ENCODE assay signal across 1 cellular context in the genomic region with DNA sequence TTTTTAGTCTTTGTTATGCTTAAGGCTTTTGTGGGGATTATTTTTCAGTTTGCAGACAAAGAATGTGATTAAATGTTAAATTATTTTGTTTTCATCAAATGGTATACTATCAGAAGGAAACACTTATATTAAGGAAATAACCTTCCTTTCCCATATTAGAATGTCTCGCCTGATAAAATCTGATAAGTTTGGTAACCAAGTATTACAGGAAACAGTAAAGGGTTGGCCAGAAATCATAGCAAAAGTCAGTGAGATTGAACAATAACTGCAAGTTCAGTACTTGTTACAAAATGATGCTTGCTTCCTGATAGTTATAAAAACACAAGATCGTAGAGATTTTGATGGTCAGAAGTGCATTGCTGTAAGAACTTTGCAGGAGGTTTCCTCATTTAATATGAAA.
TF ChIP-seq lines count a peak whose summit lies in the region.

No MANE protein-coding gene starts in this region.

TF ChIP-seq in endothelial cell of umbilical vein, 7 proteins besides CTCF, POLR2A, EP300 and RAD21:
- TF ChIP-seq GATA2 (IDR thresholded peaks at IDR 0.05; ENCODE audit: insufficient read depth, insufficient read length, low read depth, low read length): peak; percentile 87
- no peak for TF ChIP-seq FOS (IDR thresholded peaks at IDR 0.05; ENCODE audit: borderline replicate concordance, insufficient read depth, low read length)
- TF ChIP-seq JUN (IDR thresholded peaks at IDR 0.05; ENCODE audit: borderline replicate concordance, insufficient read depth, insufficient read length, low read depth): peak; percentile 65
- peak; percentile 51 for TF ChIP-seq POLR2AphosphoS5 (IDR thresholded peaks at IDR 0.05; ENCODE audit: insufficient read depth, low read depth, low read length)
- TF ChIP-seq, protein P1, sequence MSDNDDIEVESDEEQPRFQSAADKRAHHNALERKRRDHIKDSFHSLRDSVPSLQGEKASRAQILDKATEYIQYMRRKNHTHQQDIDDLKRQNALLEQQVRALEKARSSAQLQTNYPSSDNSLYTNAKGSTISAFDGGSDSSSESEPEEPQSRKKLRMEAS (IDR thresholded peaks at IDR 0.05; ENCODE audit: insufficient read depth, insufficient read length): no peak
- no peak for TF ChIP-seq EZH2 (IDR thresholded peaks at IDR 0.05; ENCODE audit: borderline replicate concordance, low read depth, low read length, severe bottlenecking)
- TF ChIP-seq MYC (IDR thresholded peaks at IDR 0.05; ENCODE audit: low read depth, low read length): no peak
